ENCODE assay signal across 1 cellular context in genomic region chr16:19523559-19524355, GRCh38.
A peak's percentile ranks its signal among the peaks of the same experiment; 100 is the strongest.
TF ChIP-seq lines count a peak whose summit lies in the region.

TSS of gene CCP110 (plus strand) at chr16:19523942. CDS start at chr16:19527882, 3,940 bp downstream.

TF ChIP-seq in HepG2, 621 proteins besides CTCF, POLR2A, EP300 and RAD21 (continued from another document and continues in another):
- peak; percentile 52; the same call in 1 of the 2 replicates for TF ChIP-seq PAXIP1 (CRISPR knock-in tag; conservative IDR thresholded peaks at IDR 0.05)
- peak; percentile 21; the same call in 1 of the 2 replicates for TF ChIP-seq ZFP1 (CRISPR knock-in tag; IDR thresholded peaks at IDR 0.05)
- peak; percentile 84 for TF ChIP-seq POGK (CRISPR knock-in tag; conservative IDR thresholded peaks at IDR 0.05)
- peak; percentile 67 for TF ChIP-seq PITX1 (CRISPR knock-in tag; IDR thresholded peaks at IDR 0.05)
- peak; percentile 83; the same call in 1 of the 2 replicates for TF ChIP-seq ZNF430 (CRISPR knock-in tag; IDR thresholded peaks at IDR 0.05)
- no peak for TF ChIP-seq CERS6 (CRISPR knock-in tag; IDR thresholded peaks at IDR 0.05)
- no peak for TF ChIP-seq NCOA5 (CRISPR knock-in tag; IDR thresholded peaks at IDR 0.05)
- TF ChIP-seq GFI1 (CRISPR knock-in tag; IDR thresholded peaks at IDR 0.05; ENCODE audit: borderline replicate concordance) = no peak; the same call in 1 of the 2 replicates
- no peak for TF ChIP-seq MTF1 (CRISPR knock-in tag; IDR thresholded peaks at IDR 0.05)
- TF ChIP-seq HNRNPH1 (optimal IDR thresholded peaks at IDR 0.05; ENCODE audit: low read depth, low read length) = peak; percentile 72
- TF ChIP-seq PAF1 (CRISPR knock-in tag; IDR thresholded peaks at IDR 0.05) = no peak
- TF ChIP-seq CHD4 (IDR thresholded peaks at IDR 0.05; ENCODE audit: borderline replicate concordance, low read length) = peak; percentile 68; the same call in 1 of the 2 replicates
- TF ChIP-seq ZNF678 (CRISPR knock-in tag; IDR thresholded peaks at IDR 0.05) = peak; percentile 77; the same call in 1 of the 2 replicates
- TF ChIP-seq REL (CRISPR knock-in tag; conservative IDR thresholded peaks at IDR 0.05) = peak; percentile 90
- TF ChIP-seq NFIC (IDR thresholded peaks at IDR 0.05; ENCODE audit: low read length) = no peak
- TF ChIP-seq PCBP1 (IDR thresholded peaks at IDR 0.05; ENCODE audit: borderline replicate concordance, low read depth, low read length) = no peak; the same call in 1 of the 2 replicates
- TF ChIP-seq CBX2 (IDR thresholded peaks at IDR 0.05; ENCODE audit: low read depth, low read length) = no peak
- TF ChIP-seq CBX2 (CRISPR knock-in tag; IDR thresholded peaks at IDR 0.05; ENCODE audit: low read depth) = no peak
- TF ChIP-seq ZNF362 (CRISPR knock-in tag; IDR thresholded peaks at IDR 0.05; ENCODE audit: borderline replicate concordance) = peak; percentile 34; the same call in 1 of the 2 replicates
- TF ChIP-seq SAFB2 (CRISPR knock-in tag; IDR thresholded peaks at IDR 0.05; ENCODE audit: borderline replicate concordance, low read depth) = no peak
- peak; percentile 98 for TF ChIP-seq ATF1 (CRISPR knock-in tag; IDR thresholded peaks at IDR 0.05)
- peak; percentile 90 for TF ChIP-seq HES4 (CRISPR knock-in tag; IDR thresholded peaks at IDR 0.05; ENCODE audit: borderline replicate concordance)
- TF ChIP-seq ZFP36L2 (CRISPR knock-in tag; IDR thresholded peaks at IDR 0.05) = no peak
- no peak for TF ChIP-seq RERE (CRISPR knock-in tag; IDR thresholded peaks at IDR 0.05; ENCODE audit: low read depth)
- TF ChIP-seq CEBPG (CRISPR knock-in tag; IDR thresholded peaks at IDR 0.05) = peak; percentile 59
- no peak for TF ChIP-seq PHB2 (IDR thresholded peaks at IDR 0.05; ENCODE audit: partially characterized antibody)
- TF ChIP-seq ARNTL (CRISPR knock-in tag; IDR thresholded peaks at IDR 0.05) = no peak
- TF ChIP-seq ZNF318 (CRISPR knock-in tag; IDR thresholded peaks at IDR 0.05) = peak; percentile 91
- TF ChIP-seq HBP1 (CRISPR knock-in tag; IDR thresholded peaks at IDR 0.05; ENCODE audit: low read depth) = 0 out of 2 replicates have a peak, but pooled peaks have one; percentile 27
- TF ChIP-seq ZFY (CRISPR knock-in tag; IDR thresholded peaks at IDR 0.05) = peak; percentile 53; the same call in 1 of the 2 replicates
- TF ChIP-seq MYNN (CRISPR knock-in tag; IDR thresholded peaks at IDR 0.05; ENCODE audit: low read depth) = 0 out of 2 replicates have a peak, but pooled peaks have one; percentile 73
- TF ChIP-seq RFX3 (CRISPR knock-in tag; IDR thresholded peaks at IDR 0.05) = peak; percentile 93
- no peak for TF ChIP-seq KLF12 (CRISPR knock-in tag; IDR thresholded peaks at IDR 0.05; ENCODE audit: borderline replicate concordance)
